In the genomic region with DNA sequence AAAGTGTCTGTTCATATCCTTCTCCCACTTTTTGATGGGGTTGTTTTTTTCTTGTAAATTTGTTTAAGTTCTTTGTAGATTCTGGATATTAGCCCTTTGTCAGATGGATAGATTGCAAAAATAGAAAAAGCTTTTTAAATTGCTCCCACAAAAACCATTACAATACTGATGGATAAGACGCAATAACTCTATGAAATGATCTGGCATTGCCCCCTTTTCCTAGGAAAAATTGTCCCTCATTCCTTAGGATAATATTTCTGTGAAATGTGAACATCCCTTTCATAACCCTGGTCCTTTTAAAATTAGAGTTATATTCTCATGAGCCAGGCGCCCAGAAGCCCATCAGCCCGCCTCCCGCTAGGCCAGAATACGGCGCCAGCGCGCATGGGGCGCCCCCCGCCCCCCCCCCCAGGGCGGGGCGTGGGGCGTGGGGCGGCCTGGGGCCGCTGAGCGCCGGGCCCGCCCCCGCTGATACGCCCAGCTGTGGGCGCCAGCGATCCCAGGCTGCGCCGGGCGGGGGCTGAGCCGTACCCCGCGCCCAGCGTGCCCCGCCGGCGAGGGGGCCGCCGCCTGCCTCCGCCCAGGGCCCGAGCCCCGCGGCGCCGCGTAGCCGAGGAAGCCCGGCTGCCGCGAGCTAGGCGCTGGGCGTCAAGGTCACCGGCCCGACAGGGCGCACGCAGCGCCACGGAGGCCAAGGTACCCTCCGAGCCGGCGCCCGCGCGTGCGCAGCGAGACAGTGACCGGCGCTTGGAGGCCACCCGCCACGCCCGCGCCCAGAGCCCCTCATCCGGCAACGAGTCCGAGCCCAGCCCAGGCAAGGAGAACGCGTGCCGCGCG, we compare ENCODE assay signal across 16 cellular contexts. TPM values are rescaled to one million over a fixed set of nuclear protein-coding genes. Genes with fewer than 3 reads are reported as not detected.
DNase-seq lines count a peak whose midpoint lies in the region; ATAC-seq, FAIRE-seq and TF ChIP-seq lines count a peak whose summit lies in the region.
"Had no signal": no experiment of that assay in that cellular context is flagged by ENCODE, and none has a peak within 500 bp of the region (broad histone marks: within the 10 kb centered on the region; RNA-seq: fewer than 3 reads in every experiment).

No MANE protein-coding gene starts in this region.

- POLR2A ChIA-PET in A549 (lab: Yijun Ruan, JAX) = no interaction called here

- TF ChIP-seq CTCF in A549 (IDR thresholded peaks at IDR 0.05) = no peak
- no peak for TF ChIP-seq CTCF in foreskin keratinocyte (conservative IDR thresholded peaks at IDR 0.05)
- TF ChIP-seq CTCF in mesothelial cell of epicardium (IDR thresholded peaks at IDR 0.05; ENCODE audit: unreplicated experiment) = no peak
- TF ChIP-seq CTCF in GM10266 (IDR thresholded peaks at IDR 0.05; ENCODE audit: control insufficient read depth, insufficient read depth, low read depth, missing control alignments) = no peak
- no peak for TF ChIP-seq CTCF in osteocyte (IDR thresholded peaks at IDR 0.05)

- no peak overlapping the region for H3K9ac ChIP-seq in HUES6 (ENCODE audit: low read length)

- no peaks in the 10 kb centered on the region for H3K36me3 ChIP-seq in HUES6 (ENCODE audit: control insufficient read depth, insufficient read depth, low read length)
- H3K36me3 ChIP-seq: colonic mucosa, prostate gland, tibial artery had no signal

- H3K27me3 Mint-ChIP-seq in mesothelial cell of epicardium (ENCODE audit: low read depth) (peaks cover 50% of the 10 kb centered on the region), osteocyte (ENCODE audit: unreplicated experiment) (peaks cover 29% of the 10 kb centered on the region)

- H3K9me3 ChIP-seq in A549 (no peaks in the 10 kb centered on the region), HUES6 (ENCODE audit: control insufficient read depth, insufficient read depth, low read depth, low read length) (no peaks in the 10 kb centered on the region)
- H3K9me3 ChIP-seq: colonic mucosa, prostate gland, tibial artery had no signal

- H3K27ac ChIP-seq in A549 (peak overlapping the region; percentile 50 to 84; a peak in 4 of 6 replicates), HUES6 (ENCODE audit: low read depth, low read length) (no peak overlapping the region), foreskin keratinocyte (no peak overlapping the region)
- H3K27ac ChIP-seq: colonic mucosa, prostate gland, tibial artery had no signal

- H3K4me3 Mint-ChIP-seq in mesothelial cell of epicardium = peak overlapping the region; percentile 36
- no peak overlapping the region for H3K4me3 Mint-ChIP-seq in osteocyte (ENCODE audit: unreplicated experiment)
- H3K4me3 Mint-ChIP-seq: activated B cell treated with CpG ODN at 0.5 μM for 24 hours, HFFc6 had no signal

- H3K4me2 ChIP-seq in A549 = peak overlapping the region; percentile 82

- peaks cover 5% of the 10 kb centered on the region for H3K36me3 Mint-ChIP-seq in mesothelial cell of epicardium
- no peaks in the 10 kb centered on the region for H3K36me3 Mint-ChIP-seq in osteocyte (ENCODE audit: unreplicated experiment)

- no peak for FAIRE-seq in A549 (lab: Jason Lieb, UNC)

- CTCF ChIA-PET in A549 (lab: Yijun Ruan, JAX) = no interaction called here

- 85% methylated on average over 1 of the region's 75 CpGs for WGBS in A549 (ENCODE audit: missing lambda C conversion rate)

- H3K4me3 ChIP-seq in A549 (peak overlapping the region; percentile 47), HUES6 (ENCODE audit: low read depth, low read length) (peak overlapping the region; percentile 44; the same call in 1 of the 2 replicates)
- H3K4me3 ChIP-seq: colonic mucosa, tibial artery had no signal

- DNase-seq in A549 (ENCODE audit: low read depth in 1 of 2, low spot score in 1 of 2) (no peak), foreskin keratinocyte (no peak), mesothelial cell of epicardium (ENCODE audit: low spot score in 2 of 2, unreplicated experiment in 2 of 2) (no peak), GM10266 (ENCODE audit: extremely low spot score) (no peak), osteocyte (ENCODE audit: extremely low spot score, unreplicated experiment) (no peak)
- DNase-seq: activated B cell treated with CpG ODN at 0.5 μM for 24 hours, activated T-cell treated with anti-CD3 and anti-CD28 coated beads for 4 hours, colonic mucosa, HFFc6, tibial artery had no signal

- ATAC-seq in A549 (peak; percentile 78 to 81), foreskin keratinocyte (peak; percentile 51), HG03469 (IDR thresholded peaks at IDR 0.05; ENCODE audit: unreplicated experiment) (no peak), HG03045 (IDR thresholded peaks at IDR 0.05; ENCODE audit: unreplicated experiment) (no peak)

- H3K4me1 Mint-ChIP-seq in mesothelial cell of epicardium = no peaks in the 10 kb centered on the region
- no peaks in the 10 kb centered on the region for H3K4me1 Mint-ChIP-seq in osteocyte (ENCODE audit: unreplicated experiment)

- TF ChIP-seq EP300 in A549 (IDR thresholded peaks at IDR 0.05) = no peak

- TF ChIP-seq RAD21 in A549 (conservative IDR thresholded peaks at IDR 0.05 in 1 of 2, IDR thresholded peaks at IDR 0.05 in 1 of 2) = no peak

- no peaks in the 10 kb centered on the region for H3K4me1 ChIP-seq in A549
- H3K4me1 ChIP-seq in HUES6 (ENCODE audit: control insufficient read depth, insufficient read depth, low read length) = no peaks in the 10 kb centered on the region
- H3K4me1 ChIP-seq in foreskin keratinocyte = no peaks in the 10 kb centered on the region
- H3K4me1 ChIP-seq: colonic mucosa, prostate gland had no signal

- H3K27me3 ChIP-seq in HUES6 (ENCODE audit: control insufficient read depth, insufficient read depth, low read length) (peaks cover 14% of the 10 kb centered on the region), foreskin keratinocyte (no peaks in the 10 kb centered on the region)

- TF ChIP-seq POLR2A in A549 (IDR thresholded peaks at IDR 0.05; ENCODE audit: low read length) = no peak

- H3K9me3 Mint-ChIP-seq in mesothelial cell of epicardium = peaks cover 5% of the 10 kb centered on the region
- H3K9me3 Mint-ChIP-seq in osteocyte (ENCODE audit: unreplicated experiment) = no peaks in the 10 kb centered on the region
- H3K9me3 Mint-ChIP-seq: HFFc6 had no signal

- H3K27ac Mint-ChIP-seq in mesothelial cell of epicardium (no peak overlapping the region), osteocyte (ENCODE audit: unreplicated experiment) (no peak overlapping the region)
- H3K27ac Mint-ChIP-seq: activated B cell treated with CpG ODN at 0.5 μM for 24 hours, HFFc6 had no signal

TF ChIP-seq in A549, 52 proteins besides CTCF, POLR2A, EP300 and RAD21:
- TF ChIP-seq, protein P1, sequence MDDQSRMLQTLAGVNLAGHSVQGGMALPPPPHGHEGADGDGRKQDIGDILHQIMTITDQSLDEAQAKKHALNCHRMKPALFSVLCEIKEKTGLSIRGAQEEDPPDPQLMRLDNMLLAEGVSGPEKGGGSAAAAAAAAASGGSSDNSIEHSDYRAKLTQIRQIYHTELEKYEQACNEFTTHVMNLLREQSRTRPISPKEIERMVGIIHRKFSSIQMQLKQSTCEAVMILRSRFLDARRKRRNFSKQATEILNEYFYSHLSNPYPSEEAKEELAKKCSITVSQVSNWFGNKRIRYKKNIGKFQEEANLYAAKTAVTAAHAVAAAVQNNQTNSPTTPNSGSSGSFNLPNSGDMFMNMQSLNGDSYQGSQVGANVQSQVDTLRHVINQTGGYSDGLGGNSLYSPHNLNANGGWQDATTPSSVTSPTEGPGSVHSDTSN (IDR thresholded peaks at IDR 0.05) = no peak
- TF ChIP-seq RCOR1 (IDR thresholded peaks at IDR 0.05; ENCODE audit: low read depth, low read length) = no peak

RNA-seq across cellular contexts. Expression of a gene that starts 11.1 kb away (rescaled TPM):
- polyA plus RNA-seq in A549 (2011; rRNA removed) (not detected in 2 replicates), A549 (2017; fragmentation: RNase III; extraction: RNeasy Plus Mini Kit Qiagen cat#74134 plus additional on column Dnase treatment) (not detected in 3 replicates), foreskin keratinocyte (0.21 TPM in 1 of 2 replicates, not detected in the other)
- not detected in 2 replicates for polyA plus RNA-seq in A549 (2012; cell fraction: cytosol; rRNA removed)
- polyA plus RNA-seq in A549 (2012; cell fraction: nucleus; rRNA removed) = not detected in 2 replicates
- polyA minus RNA-seq in A549 (2011; rRNA and poly(A)+ RNA removed) = not detected in 2 replicates
- total RNA-seq in foreskin keratinocyte (0.20 TPM in 1 of 2 replicates, not detected in the other), mesothelial cell of epicardium (not detected in 3 replicates), osteocyte (not detected in 2 replicates)
- total RNA-seq: activated B cell treated with CpG ODN at 0.5 μM for 24 hours, colonic mucosa, fibroblast of lung, HFFc6, mesenteric fat pad had no signal
- polyA plus RNA-seq: fibroblast of lung had no signal

Comparison
In these comparisons a context has a peak if more than half of its experiments do, and no peak if none do; other contexts are left out.
1. ATAC-seq: peak in A549 (2 of 2) and foreskin keratinocyte (single experiment); none in HG03469 (single experiment) and HG03045 (single experiment).
2. H3K27ac ChIP-seq: peak in A549 (2 of 2); none in HUES6 (single experiment) and foreskin keratinocyte (single experiment).